In the genomic region with DNA sequence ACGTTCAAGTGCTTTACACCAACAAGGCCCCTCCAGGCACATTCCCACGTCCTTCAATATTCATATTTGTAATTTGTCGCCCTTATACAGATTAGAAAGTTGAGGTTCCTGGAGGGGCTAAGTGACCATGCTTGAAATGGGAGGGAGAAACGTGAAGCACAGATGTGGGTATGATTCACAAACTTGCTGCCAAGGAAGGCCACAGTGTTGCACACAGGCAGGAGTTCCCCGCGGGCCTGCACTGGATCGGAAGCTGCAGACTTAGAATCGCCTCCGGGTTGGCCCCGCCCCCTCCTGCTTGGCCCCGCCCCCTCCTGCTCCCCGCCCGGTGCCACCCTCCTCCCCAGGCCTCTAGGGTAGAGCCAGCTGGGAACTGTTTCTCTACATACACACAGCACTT, we compare ENCODE assay signal across 9 cellular contexts. TPM values are rescaled to one million over a fixed set of nuclear protein-coding genes. Genes with fewer than 3 reads are reported as not detected.
DNase-seq lines count a peak whose midpoint lies in the region; ATAC-seq, FAIRE-seq and TF ChIP-seq lines count a peak whose summit lies in the region.
"Had no signal": no experiment of that assay in that cellular context is flagged by ENCODE, and none has a peak within 500 bp of the region (broad histone marks: within the 10 kb centered on the region; RNA-seq: fewer than 3 reads in every experiment).

No MANE protein-coding gene starts in this region.

- peak overlapping the region; percentile 71 for H3K4me2 ChIP-seq in endothelial cell of umbilical vein (ENCODE audit: insufficient read depth, low read length)

- H3K79me2 ChIP-seq in ACC112 (ENCODE audit: control insufficient read depth, insufficient read depth, low read length, unreplicated experiment): no peaks in the 10 kb centered on the region
- H3K79me2 ChIP-seq in endothelial cell of umbilical vein (ENCODE audit: control insufficient read depth, insufficient read depth, low read length): no peaks in the 10 kb centered on the region

- no peaks in the 10 kb centered on the region for H4K20me1 ChIP-seq in endothelial cell of umbilical vein (replicated peaks; ENCODE audit: control insufficient read depth, extremely low read depth, insufficient read depth, low read length)

- no peak for ATAC-seq in HG03196 (IDR thresholded peaks at IDR 0.05; ENCODE audit: unreplicated experiment)
- ATAC-seq: CD8-positive, alpha-beta T cell had no signal

- dilution Hi-C loops in endothelial cell of umbilical vein (cut with MboI; ENCODE audit: extremely low pct_ligation_motif_present, low sequenced_read_pairs): no loop called here

- H3K27me3 ChIP-seq in ACC112 (ENCODE audit: insufficient read depth, low read length): no peaks in the 10 kb centered on the region
- no peaks in the 10 kb centered on the region for H3K27me3 ChIP-seq in endothelial cell of umbilical vein (ENCODE audit: control insufficient read depth in 2 of 2, insufficient read depth in 2 of 2, low read length in 2 of 2)

- H3K9me3 ChIP-seq in endothelial cell of umbilical vein (replicated peaks; ENCODE audit: control insufficient read depth, insufficient read depth, low read length): no peaks in the 10 kb centered on the region

- CTCF ChIA-PET in endothelial cell of umbilical vein (lab: Charles Lee): interaction anchor here (1.0 to 3.4 kb wide), 3 partner anchors 21 to 60 kb away, joined by 3 to 31 read pairs (median 22); partner anchors contain the start of gene QKI

- DNase-seq in NCI-H226: peak; percentile 6
- peak; percentile 79 for DNase-seq in endothelial cell of umbilical vein (ENCODE audit: low read depth, low spot score)
- DNase-seq in mucosa of gallbladder (ENCODE audit: low spot score): peak; percentile 26
- DNase-seq in amniotic stem cell (lab: John Stamatoyannopoulos, UW): no peak
- DNase-seq in SW480 (ENCODE audit: low spot score): no peak
- DNase-seq in hepatic stellate cell (ENCODE audit: low spot score): no peak
- DNase-seq: CD8-positive, alpha-beta T cell had no signal

- H3K9ac ChIP-seq in endothelial cell of umbilical vein (replicated peaks; ENCODE audit: extremely low read depth, insufficient read depth, low read length): peak overlapping the region; percentile 89

- FAIRE-seq in endothelial cell of umbilical vein (lab: Jason Lieb, UNC): peak; percentile 73

- POLR2A ChIA-PET in endothelial cell of umbilical vein (lab: Charles Lee): interaction anchor here (0.6 to 1.1 kb wide), 4 partner anchors 17 to 60 kb away, joined by 3 to 4 read pairs (median 3); no protein-coding TSS in a partner anchor

- H3K36me3 ChIP-seq in ACC112 (ENCODE audit: insufficient read depth, low read length) (no peaks in the 10 kb centered on the region), endothelial cell of umbilical vein (ENCODE audit: control insufficient read depth in 2 of 2, extremely low read depth in 1 of 2, insufficient read depth in 2 of 2, low read length in 2 of 2) (no peaks in the 10 kb centered on the region)

- no peak for TF ChIP-seq CTCF in endothelial cell of umbilical vein (IDR thresholded peaks at IDR 0.05; ENCODE audit: extremely low read depth in 1 of 2, insufficient read depth in 1 of 2, low read depth in 1 of 2, low read length in 2 of 2)

- intact Hi-C loops in endothelial cell of umbilical vein (cut with micrococcal nuclease): loop anchor here (1.0 to 5.0 kb wide), 2 partner anchors 12 to 741 kb away; no protein-coding TSS in a partner anchor

- TF ChIP-seq POLR2A in endothelial cell of umbilical vein (IDR thresholded peaks at IDR 0.05; ENCODE audit: low read depth, low read length): peak; percentile 36

- no peaks in the 10 kb centered on the region for H3K9me1 ChIP-seq in endothelial cell of umbilical vein (replicated peaks; ENCODE audit: control insufficient read depth, extremely low read depth, insufficient read depth, low read length)

- H3K4me1 ChIP-seq in ACC112 (ENCODE audit: control insufficient read depth, insufficient read depth, low read length, unreplicated experiment) (peaks cover 23% of the 10 kb centered on the region), endothelial cell of umbilical vein (ENCODE audit: control insufficient read depth, extremely low read depth, insufficient read depth, low read length) (peaks cover 36% of the 10 kb centered on the region)

- H2AFZ ChIP-seq in ACC112 (ENCODE audit: low read length, unreplicated experiment) (peak overlapping the region; percentile 47), endothelial cell of umbilical vein (ENCODE audit: low read depth, low read length) (peak overlapping the region; percentile 22)

- no TSS peak for BruUV-seq in endothelial cell of umbilical vein (replicated peaks; lab: Mats Ljungman, UMichigan)

- H3K4me3 ChIP-seq in ACC112 (ENCODE audit: low read depth, low read length) (peak overlapping the region; percentile 40), endothelial cell of umbilical vein (replicated peaks in 1 of 3; ENCODE audit: insufficient read depth in 1 of 3, low read depth in 1 of 3, low read length in 3 of 3) (peak overlapping the region in 1 of 3 experiments; percentile 51)

- H3K27ac ChIP-seq in ACC112 (ENCODE audit: low read depth, low read length) (peak overlapping the region; percentile 76), endothelial cell of umbilical vein (ENCODE audit: insufficient read depth, low read depth, low read length) (peak overlapping the region; percentile 97)

TF ChIP-seq in endothelial cell of umbilical vein, 7 proteins besides CTCF, POLR2A, EP300 and RAD21:
- no peak for TF ChIP-seq MYC (IDR thresholded peaks at IDR 0.05; ENCODE audit: low read depth, low read length)
- TF ChIP-seq EZH2 (IDR thresholded peaks at IDR 0.05; ENCODE audit: borderline replicate concordance, low read depth, low read length, severe bottlenecking): no peak
- TF ChIP-seq FOS (IDR thresholded peaks at IDR 0.05; ENCODE audit: borderline replicate concordance, insufficient read depth, low read length): no peak
- TF ChIP-seq POLR2AphosphoS5 (IDR thresholded peaks at IDR 0.05; ENCODE audit: insufficient read depth, low read depth, low read length): peak; percentile 46
- TF ChIP-seq MAX (IDR thresholded peaks at IDR 0.05; ENCODE audit: insufficient read depth, insufficient read length): no peak
- no peak for TF ChIP-seq GATA2 (IDR thresholded peaks at IDR 0.05; ENCODE audit: insufficient read depth, insufficient read length, low read depth, low read length)
- peak; percentile 30 for TF ChIP-seq JUN (IDR thresholded peaks at IDR 0.05; ENCODE audit: borderline replicate concordance, insufficient read depth, insufficient read length, low read depth)

RNA-seq across cellular contexts. Expression of gene QKI, which starts 58.2 kb away (rescaled TPM):
- 232 and 233 TPM in 2 replicates for total RNA-seq in endothelial cell of umbilical vein
- 175 and 178 TPM in 2 replicates for polyA plus RNA-seq in endothelial cell of umbilical vein
- polyA plus RNA-seq in endothelial cell of umbilical vein (2011; cell fraction: cytosol; rRNA removed): 152 and 173 TPM in 2 replicates
- polyA plus RNA-seq in endothelial cell of umbilical vein (2011; cell fraction: nucleus; rRNA removed): 179 and 220 TPM in 2 replicates
- polyA plus RNA-seq in endothelial cell of umbilical vein (2012): 92.6 and 143 TPM in 2 replicates
- 484 and 519 TPM in 2 replicates for polyA minus RNA-seq in endothelial cell of umbilical vein
- 83.3 TPM for polyA minus RNA-seq in endothelial cell of umbilical vein (2011; cell fraction: cytosol; rRNA and poly(A)+ RNA removed)
- polyA minus RNA-seq in endothelial cell of umbilical vein (2011; cell fraction: nucleus; rRNA and poly(A)+ RNA removed): 324 and 418 TPM in 2 replicates
- total RNA-seq in mucosa of gallbladder: 80.0 TPM

Comparison
In these comparisons a context has a peak if more than half of its experiments do, and no peak if none do; other contexts are left out.
1. DNase-seq: peak in NCI-H226 (single experiment), endothelial cell of umbilical vein (single experiment) and mucosa of gallbladder (single experiment); none in amniotic stem cell (single experiment), SW480 (single experiment) and hepatic stellate cell (single experiment).